9 cellular contexts compared by ENCODE assay signal in the genomic region with DNA sequence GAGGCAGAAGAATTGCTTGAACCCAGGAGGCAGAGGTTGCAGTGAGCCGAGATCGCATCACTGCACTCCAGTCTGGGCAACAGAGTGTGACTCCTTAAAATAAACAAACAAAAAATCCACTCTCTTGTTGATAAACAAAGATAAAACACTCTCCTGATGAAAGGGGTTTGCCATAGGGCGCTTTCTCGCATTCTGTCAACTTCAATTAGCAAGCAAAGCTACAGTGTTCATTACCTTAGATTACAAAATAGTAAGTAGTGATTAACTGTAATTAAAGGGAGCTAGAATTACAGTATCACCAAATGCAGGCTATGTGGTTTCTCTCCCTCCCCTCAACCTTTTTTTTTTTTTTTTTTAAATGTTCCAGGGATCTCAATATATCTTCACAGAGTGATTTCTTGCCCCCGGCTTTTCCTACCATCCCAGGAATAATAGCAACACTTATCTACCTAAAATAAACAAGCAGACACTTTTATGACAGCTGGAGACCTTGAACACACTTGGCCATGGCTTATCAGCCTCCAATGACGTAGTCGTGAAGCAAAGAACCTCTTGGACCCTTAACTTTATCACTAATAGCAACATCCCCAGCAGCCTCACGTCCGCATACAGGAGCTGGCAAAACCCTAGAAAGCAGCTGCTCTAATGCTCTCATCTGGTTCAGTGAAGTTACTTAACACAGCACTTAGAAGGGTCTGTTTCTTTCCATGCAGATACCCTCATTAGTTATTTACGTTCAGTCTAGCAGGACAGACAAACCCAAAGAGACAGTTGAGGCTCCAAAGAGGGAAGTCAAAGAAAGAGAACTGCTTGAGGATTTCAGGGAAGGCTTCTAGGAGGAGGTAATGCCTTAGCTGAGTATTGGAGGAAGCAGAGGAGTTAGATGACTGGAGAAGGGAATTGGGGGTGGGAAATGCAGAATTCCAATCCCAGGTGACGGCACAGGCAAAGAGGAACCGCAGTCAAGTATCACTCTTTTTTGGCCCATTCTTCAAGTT. TPM values are rescaled to one million over a fixed set of nuclear protein-coding genes. Genes with fewer than 3 reads are reported as not detected.
DNase-seq lines count a peak whose midpoint lies in the region; ATAC-seq and TF ChIP-seq lines count a peak whose summit lies in the region.
"Had no signal": no experiment of that assay in that cellular context is flagged by ENCODE, and none has a peak within 500 bp of the region (broad histone marks: within the 10 kb centered on the region; RNA-seq: fewer than 3 reads in every experiment).

No MANE protein-coding gene starts in this region.

- WGBS in heart right ventricle, 2 donors, result 49 to 63% methylated on average over 12 of the region's 12 CpGs

- H3K9me3 ChIP-seq in HEK293 (ENCODE audit: control insufficient read depth, insufficient read depth, low read depth, low read length) (no peaks in the 10 kb centered on the region), heart right ventricle (no peaks in the 10 kb centered on the region)

- DNase-seq in NCI-H69 (lab: John Stamatoyannopoulos, UW), result peak; percentile 84
- DNase-seq in heart right ventricle, result no peak
- DNase-seq in progenitor cell of endocrine pancreas (ENCODE audit: low spot score, unreplicated experiment), result no peak
- no peak for DNase-seq in UCSD-AML1 (lab: John Stamatoyannopoulos, UW; ENCODE audit: unreplicated experiment)
- DNase-seq: head of caudate nucleus had no signal

- H3K27ac ChIP-seq in HEK293 (ENCODE audit: extremely low read depth, low read depth, low read length), result peak overlapping the region; percentile 70
- H3K27ac ChIP-seq in heart right ventricle, result no peak overlapping the region

- H3K4me1 Mint-ChIP-seq in progenitor cell of endocrine pancreas (ENCODE audit: low read depth), result peaks cover 48% of the 10 kb centered on the region

- no peak for TF ChIP-seq CTCF in HEK293 (tag by site-specific recombination; IDR thresholded peaks at IDR 0.05)
- TF ChIP-seq CTCF in heart right ventricle (IDR thresholded peaks at IDR 0.05), result no peak
- no peak for TF ChIP-seq CTCF in progenitor cell of endocrine pancreas (IDR thresholded peaks at IDR 0.05; ENCODE audit: unreplicated experiment)

- CTCF ChIA-PET in HEK293 (lab: Yijun Ruan, JAX), result interaction anchor here (0.5 to 2.3 kb wide), 9 partner anchors 20 to 254 kb away, joined by 3 to 10 read pairs (median 4); no protein-coding TSS in a partner anchor

- no peaks in the 10 kb centered on the region for H3K36me3 ChIP-seq in HEK293 (ENCODE audit: control insufficient read depth in 2 of 2, insufficient read depth in 1 of 2, low read length in 2 of 2)
- no peaks in the 10 kb centered on the region for H3K36me3 ChIP-seq in heart right ventricle

- ATAC-seq in heart right ventricle, result peak; percentile 39 to 96 (median 84)
- ATAC-seq in GM19035 (IDR thresholded peaks at IDR 0.05; ENCODE audit: unreplicated experiment), result no peak
- ATAC-seq in HG03520 (IDR thresholded peaks at IDR 0.05; ENCODE audit: unreplicated experiment), result no peak

- H3K4me1 ChIP-seq in HEK293 (ENCODE audit: control insufficient read depth, insufficient read depth, low read length) (peaks cover 28% of the 10 kb centered on the region), heart right ventricle (peaks cover 6 to 23% (median 12%) of the 10 kb centered on the region in 9 donors)

- intact Hi-C loops in heart right ventricle (cut with DNase I), result loop anchor here in 1 of 10 donors (5.0 kb wide), 1 partner anchor 1837 kb away; no protein-coding TSS in a partner anchor

- POLR2A ChIA-PET in HEK293 (lab: Yijun Ruan, JAX), result interaction anchor here (0.5 to 2.2 kb wide), 12 partner anchors 9 to 797 kb away, joined by 3 to 28 read pairs (median 4); a partner anchor contains a TSS

- no peaks in the 10 kb centered on the region for H3K27me3 ChIP-seq in heart right ventricle

- peaks cover 6% of the 10 kb centered on the region for H3K27me3 Mint-ChIP-seq in progenitor cell of endocrine pancreas
- H3K27me3 Mint-ChIP-seq: activated naive CD4-positive, alpha-beta T cell treated with anti-CD3 and anti-CD28 coated beads, Interleukin-2, amount 50 U/mL, for 24 hours had no signal

- H3K27ac Mint-ChIP-seq in progenitor cell of endocrine pancreas, result peak overlapping the region; percentile 80
- H3K27ac Mint-ChIP-seq: activated naive CD4-positive, alpha-beta T cell treated with anti-CD3 and anti-CD28 coated beads, Interleukin-2, amount 50 U/mL, for 24 hours had no signal

- H3K9me3 Mint-ChIP-seq in progenitor cell of endocrine pancreas (ENCODE audit: low read depth), result no peaks in the 10 kb centered on the region
- H3K9me3 Mint-ChIP-seq: activated naive CD4-positive, alpha-beta T cell treated with anti-CD3 and anti-CD28 coated beads, Interleukin-2, amount 50 U/mL, for 24 hours had no signal

- H3K36me3 Mint-ChIP-seq in progenitor cell of endocrine pancreas (ENCODE audit: insufficient read depth), result no peaks in the 10 kb centered on the region

- H3K4me3 ChIP-seq in HEK293 (ENCODE audit: low read depth, low read length) (no peak overlapping the region), heart right ventricle (no peak overlapping the region)

- peak overlapping the region; percentile 2 for H3K4me3 Mint-ChIP-seq in progenitor cell of endocrine pancreas (ENCODE audit: low read depth)
- H3K4me3 Mint-ChIP-seq: activated naive CD4-positive, alpha-beta T cell treated with anti-CD3 and anti-CD28 coated beads, Interleukin-2, amount 50 U/mL, for 24 hours had no signal

TF ChIP-seq in HEK293, 187 proteins besides CTCF, POLR2A, EP300 and RAD21 (continues in another document):
- TF ChIP-seq ZNF19 (tag by site-specific recombination; IDR thresholded peaks at IDR 0.05; ENCODE audit: low read depth) (0 out of 2 replicates have a peak, but pooled peaks have one; percentile 44), KLF8 (tag by site-specific recombination; IDR thresholded peaks at IDR 0.05) (peak; percentile 96), ZNF266 (tag by site-specific recombination; IDR thresholded peaks at IDR 0.05; ENCODE audit: low read depth) (no peak), ZNF623 (tag by site-specific recombination; IDR thresholded peaks at IDR 0.05) (0 out of 2 replicates have a peak, but pooled peaks have one; percentile 10), HOXA7 (CRISPR knock-in tag; IDR thresholded peaks at IDR 0.05; ENCODE audit: borderline replicate concordance) (no peak), KLF7 (tag by site-specific recombination; IDR thresholded peaks at IDR 0.05; ENCODE audit: borderline replicate concordance) (peak; percentile 65; the same call in 1 of the 2 replicates), ZNF530 (tag by site-specific recombination; IDR thresholded peaks at IDR 0.05; ENCODE audit: low read depth) (no peak), ZBTB21 (tag by site-specific recombination; IDR thresholded peaks at IDR 0.05) (peak; percentile 94), ZNF10 (tag by site-specific recombination; IDR thresholded peaks at IDR 0.05) (peak; percentile 67), ZSCAN23 (tag by site-specific recombination; IDR thresholded peaks at IDR 0.05) (peak; percentile 99), OSR2 (tag by site-specific recombination; IDR thresholded peaks at IDR 0.05) (peak; percentile 100), ZNF596 (tag by site-specific recombination; IDR thresholded peaks at IDR 0.05) (no peak; the same call in 1 of the 2 replicates), KLF10 (tag by site-specific recombination; IDR thresholded peaks at IDR 0.05) (peak; percentile 88), ZNF776 (tag by site-specific recombination; IDR thresholded peaks at IDR 0.05; ENCODE audit: borderline replicate concordance) (no peak), ZNF76 (tag by site-specific recombination; IDR thresholded peaks at IDR 0.05; ENCODE audit: borderline replicate concordance, low read depth) (no peak; the same call in 1 of the 2 replicates), ZNF112 (tag by site-specific recombination; IDR thresholded peaks at IDR 0.05) (no peak), PRDM1 (tag by site-specific recombination; IDR thresholded peaks at IDR 0.05) (peak; percentile 61)
- TF ChIP-seq, protein P1, sequence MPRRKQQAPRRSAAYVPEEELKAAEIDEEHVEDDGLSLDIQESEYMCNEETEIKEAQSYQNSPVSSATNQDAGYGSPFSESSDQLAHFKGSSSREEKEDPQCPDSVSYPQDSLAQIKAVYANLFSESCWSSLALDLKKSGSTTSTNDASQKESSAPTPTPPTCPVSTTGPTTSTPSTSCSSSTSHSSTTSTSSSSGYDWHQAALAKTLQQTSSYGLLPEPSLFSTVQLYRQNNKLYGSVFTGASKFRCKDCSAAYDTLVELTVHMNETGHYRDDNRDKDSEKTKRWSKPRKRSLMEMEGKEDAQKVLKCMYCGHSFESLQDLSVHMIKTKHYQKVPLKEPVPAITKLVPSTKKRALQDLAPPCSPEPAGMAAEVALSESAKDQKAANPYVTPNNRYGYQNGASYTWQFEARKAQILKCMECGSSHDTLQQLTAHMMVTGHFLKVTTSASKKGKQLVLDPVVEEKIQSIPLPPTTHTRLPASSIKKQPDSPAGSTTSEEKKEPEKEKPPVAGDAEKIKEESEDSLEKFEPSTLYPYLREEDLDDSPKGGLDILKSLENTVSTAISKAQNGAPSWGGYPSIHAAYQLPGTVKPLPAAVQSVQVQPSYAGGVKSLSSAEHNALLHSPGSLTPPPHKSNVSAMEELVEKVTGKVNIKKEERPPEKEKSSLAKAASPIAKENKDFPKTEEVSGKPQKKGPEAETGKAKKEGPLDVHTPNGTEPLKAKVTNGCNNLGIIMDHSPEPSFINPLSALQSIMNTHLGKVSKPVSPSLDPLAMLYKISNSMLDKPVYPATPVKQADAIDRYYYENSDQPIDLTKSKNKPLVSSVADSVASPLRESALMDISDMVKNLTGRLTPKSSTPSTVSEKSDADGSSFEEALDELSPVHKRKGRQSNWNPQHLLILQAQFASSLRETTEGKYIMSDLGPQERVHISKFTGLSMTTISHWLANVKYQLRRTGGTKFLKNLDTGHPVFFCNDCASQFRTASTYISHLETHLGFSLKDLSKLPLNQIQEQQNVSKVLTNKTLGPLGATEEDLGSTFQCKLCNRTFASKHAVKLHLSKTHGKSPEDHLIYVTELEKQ (tag by site-specific recombination; IDR thresholded peaks at IDR 0.05; ENCODE audit: borderline replicate concordance), result peak; percentile 94
- TF ChIP-seq, protein P2, sequence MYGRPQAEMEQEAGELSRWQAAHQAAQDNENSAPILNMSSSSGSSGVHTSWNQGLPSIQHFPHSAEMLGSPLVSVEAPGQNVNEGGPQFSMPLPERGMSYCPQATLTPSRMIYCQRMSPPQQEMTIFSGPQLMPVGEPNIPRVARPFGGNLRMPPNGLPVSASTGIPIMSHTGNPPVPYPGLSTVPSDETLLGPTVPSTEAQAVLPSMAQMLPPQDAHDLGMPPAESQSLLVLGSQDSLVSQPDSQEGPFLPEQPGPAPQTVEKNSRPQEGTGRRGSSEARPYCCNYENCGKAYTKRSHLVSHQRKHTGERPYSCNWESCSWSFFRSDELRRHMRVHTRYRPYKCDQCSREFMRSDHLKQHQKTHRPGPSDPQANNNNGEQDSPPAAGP (tag by site-specific recombination; IDR thresholded peaks at IDR 0.05), result peak; percentile 57; the same call in 1 of the 2 replicates

RNA-seq across cellular contexts. Expression of a gene that starts 37.9 kb away (rescaled TPM):
- total RNA-seq in heart right ventricle (10 to 100 TPM; 10.8 to 34.2 (median 24.6) TPM), progenitor cell of endocrine pancreas (13.6 and 14.1 TPM in 2 replicates)
- 10 to 100 TPM; 18.7 to 19.3 TPM for polyA plus RNA-seq in heart right ventricle

Comparison
In these comparisons a context has a peak if more than half of its experiments do, and no peak if none do; other contexts are left out.
1. ATAC-seq: peak in heart right ventricle (8 of 8); none in GM19035 (single experiment) and HG03520 (single experiment).